ENCODE assay signal across 8 cellular contexts in the genomic region with DNA sequence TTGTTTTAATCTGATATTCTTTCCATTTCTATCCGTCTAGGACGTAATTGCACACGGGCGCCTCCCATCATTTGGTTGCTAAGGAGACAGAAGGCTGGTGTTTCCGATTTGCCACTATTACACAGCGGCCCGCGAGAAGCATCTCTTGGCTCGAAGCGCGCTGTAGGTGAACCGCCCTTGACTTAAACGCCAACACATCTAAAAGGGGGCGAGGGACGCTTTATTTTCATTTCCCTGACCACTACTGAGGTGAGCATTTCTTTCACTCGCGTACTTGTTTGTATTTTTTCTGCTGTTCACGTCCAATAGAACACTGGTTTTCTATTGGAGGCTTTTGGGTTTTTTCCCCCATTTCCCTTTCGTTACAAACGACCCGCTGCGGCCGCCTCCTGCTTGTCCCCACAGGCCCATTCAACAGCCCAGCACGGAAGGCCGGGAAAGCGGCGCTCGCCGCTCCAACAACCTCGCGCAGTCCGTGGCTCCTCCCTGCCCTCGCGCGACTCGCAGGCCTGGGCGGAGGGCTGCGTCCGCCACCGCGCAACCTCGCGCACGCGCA. TPM values are rescaled to one million over a fixed set of nuclear protein-coding genes. Genes with fewer than 3 reads are reported as not detected.
DNase-seq lines count a peak whose midpoint lies in the region; ATAC-seq and TF ChIP-seq lines count a peak whose summit lies in the region.

No MANE protein-coding gene starts in this region.

- peaks cover 27 to 40% (median 34%) of the 10 kb centered on the region in 11 experiments for H4K20me1 ChIP-seq in BLaER1 treated with 17β-estradiol and CSF1 and Interleukin-3, amounts not matched to agents 10 nM and 100 nM

- peaks cover 3% of the 10 kb centered on the region for H3K9me3 Mint-ChIP-seq in activated CD8-positive, alpha-beta T cell treated with anti-CD3 and anti-CD28 coated beads for 36 hours
- H3K9me3 Mint-ChIP-seq in endodermal cell, result no peaks in the 10 kb centered on the region

- peak overlapping the region; percentile 80 for H3K4me3 Mint-ChIP-seq in activated CD8-positive, alpha-beta T cell treated with anti-CD3 and anti-CD28 coated beads for 36 hours
- peak overlapping the region; percentile 85 for H3K4me3 Mint-ChIP-seq in endodermal cell

- peak overlapping the region; percentile 76 to 89 (median 86) for H3K27ac ChIP-seq in BLaER1 treated with 17β-estradiol and CSF1 and Interleukin-3, amounts not matched to agents 10 nM and 100 nM
- peak overlapping the region; percentile 77 for H3K27ac ChIP-seq in endodermal cell (ENCODE audit: low read depth, low read length)

- peaks cover 28 to 38% (median 34%) of the 10 kb centered on the region in 10 experiments for H3K4me1 ChIP-seq in BLaER1 treated with 17β-estradiol and CSF1 and Interleukin-3, amounts not matched to agents 10 nM and 100 nM
- H3K4me1 ChIP-seq in endodermal cell (ENCODE audit: control insufficient read depth, insufficient read depth, low read length) (no peaks in the 10 kb centered on the region), mononuclear cell (ENCODE audit: insufficient read depth, low read length) (peaks cover 34% of the 10 kb centered on the region)

- POLR2A ChIA-PET in activated CD8-positive, alpha-beta T cell treated with anti-CD3 and anti-CD28 coated beads for 36 hours (lab: Charles Lee), result interaction anchor here (1.1 to 4.7 kb wide), 4 partner anchors 18 to 303 kb away, joined by 3 to 21 read pairs (median 7); partner anchors contain the start of genes RIPK1 and SERPINB1

- peak overlapping the region; percentile 52 to 73 (median 60) for H3K4me3 ChIP-seq in BLaER1 treated with 17β-estradiol and CSF1 and Interleukin-3, amounts not matched to agents 10 nM and 100 nM
- peak overlapping the region; percentile 84 for H3K4me3 ChIP-seq in endodermal cell (ENCODE audit: low read length)
- H3K4me3 ChIP-seq in mononuclear cell (ENCODE audit: low read length), result peak overlapping the region; percentile 59

- H3K9ac ChIP-seq in BLaER1 treated with 17β-estradiol and CSF1 and Interleukin-3, amounts not matched to agents 10 nM and 100 nM, result peak overlapping the region; percentile 79 to 89 (median 85)
- H3K9ac ChIP-seq in endodermal cell (ENCODE audit: extremely low read depth, low read length, poor library complexity, severe bottlenecking), result peak overlapping the region; percentile 77

- peaks cover 5 to 22% (median 20%) of the 10 kb centered on the region in 11 experiments; a peak in 19 of 22 replicates for H3K9me3 ChIP-seq in BLaER1 treated with 17β-estradiol and CSF1 and Interleukin-3, amounts not matched to agents 10 nM and 100 nM (replicated peaks in 1 of 11)
- H3K9me3 ChIP-seq in endodermal cell (ENCODE audit: control insufficient read depth, low read length), result no peaks in the 10 kb centered on the region
- no peaks in the 10 kb centered on the region for H3K9me3 ChIP-seq in mononuclear cell (ENCODE audit: low read depth, low read length)

- intact Hi-C loops in activated CD8-positive, alpha-beta T cell treated with anti-CD3 and anti-CD28 coated beads for 36 hours (cut with micrococcal nuclease), result no loop called here

- CTCF ChIA-PET in activated CD8-positive, alpha-beta T cell treated with anti-CD3 and anti-CD28 coated beads for 36 hours (lab: Charles Lee), result interaction anchor here (1.0 to 6.3 kb wide), 8 partner anchors 15 to 167 kb away, joined by 3 to 81 read pairs (median 9); partner anchors contain the start of genes MYLK4 and SERPINB1

- ATAC-seq in HG03354 (IDR thresholded peaks at IDR 0.05; ENCODE audit: poor library complexity, severe bottlenecking, unreplicated experiment), result peak; percentile 61
- ATAC-seq in activated CD8-positive, alpha-beta T cell treated with anti-CD3 and anti-CD28 coated beads for 36 hours, result peak; percentile 72

- peak; percentile 83 for TF ChIP-seq POLR2A in GM19193 (IDR thresholded peaks at IDR 0.05; ENCODE audit: extremely low read depth, insufficient read depth, insufficient read length)

- no peaks in the 10 kb centered on the region for H3K27me3 Mint-ChIP-seq in activated CD8-positive, alpha-beta T cell treated with anti-CD3 and anti-CD28 coated beads for 36 hours
- no peaks in the 10 kb centered on the region for H3K27me3 Mint-ChIP-seq in endodermal cell (ENCODE audit: insufficient read depth)

- peak overlapping the region; percentile 60 to 89 (median 83) for H3K4me2 ChIP-seq in BLaER1 treated with 17β-estradiol and CSF1 and Interleukin-3, amounts not matched to agents 10 nM and 100 nM

- DNase-seq in NCI-H774 (lab: John Stamatoyannopoulos, UW) (peak; percentile 66), endodermal cell (no peak)
- DNase-seq in activated CD8-positive, alpha-beta T cell treated with anti-CD3 and anti-CD28 coated beads for 36 hours, result peak; percentile 73
- DNase-seq in stimulated activated CD8-positive, alpha-beta memory T cell treated with anti-CD3 and anti-CD28 coated beads, Interleukin-7, amount 100 ng/mL, for 1 hour (ENCODE audit: low read depth in 2 of 2), result peak; percentile 19 to 25

- H3K27ac Mint-ChIP-seq in activated CD8-positive, alpha-beta T cell treated with anti-CD3 and anti-CD28 coated beads for 36 hours, result peak overlapping the region; percentile 99
- H3K27ac Mint-ChIP-seq in endodermal cell, result peak overlapping the region; percentile 95

- no peaks in the 10 kb centered on the region for H3K27me3 ChIP-seq in BLaER1 treated with 17β-estradiol and CSF1 and Interleukin-3, amounts not matched to agents 10 nM and 100 nM
- H3K27me3 ChIP-seq in endodermal cell (ENCODE audit: control insufficient read depth, insufficient read depth, low read length, poor library complexity, severe bottlenecking) (no peaks in the 10 kb centered on the region), mononuclear cell (ENCODE audit: insufficient read depth, low read length) (no peaks in the 10 kb centered on the region)

- H3K4me1 Mint-ChIP-seq in activated CD8-positive, alpha-beta T cell treated with anti-CD3 and anti-CD28 coated beads for 36 hours (ENCODE audit: low read depth), result peaks cover 34% of the 10 kb centered on the region
- H3K4me1 Mint-ChIP-seq in endodermal cell, result peaks cover 21% of the 10 kb centered on the region

- H3K36me3 Mint-ChIP-seq in activated CD8-positive, alpha-beta T cell treated with anti-CD3 and anti-CD28 coated beads for 36 hours (ENCODE audit: low read depth), result peaks cover 17% of the 10 kb centered on the region
- H3K36me3 Mint-ChIP-seq in endodermal cell (ENCODE audit: low read depth), result no peaks in the 10 kb centered on the region

- no peak for TF ChIP-seq CTCF in activated CD8-positive, alpha-beta T cell treated with anti-CD3 and anti-CD28 coated beads for 36 hours (IDR thresholded peaks at IDR 0.05)
- TF ChIP-seq CTCF in endodermal cell (conservative IDR thresholded peaks at IDR 0.05), result no peak

- 8 to 36% methylated on average over 12 to 45 of the region's 45 CpGs for whole genome bisulfite sequencing in endodermal cell (ENCODE audit: insufficient coverage in 1 of 2, insufficient read length in 1 of 2), 2 experiments

- H3K36me3 ChIP-seq in BLaER1 treated with 17β-estradiol and CSF1 and Interleukin-3, amounts not matched to agents 10 nM and 100 nM, result peaks cover 0 to 21% (median 4%) of the 10 kb centered on the region in 11 experiments; a peak in 14 of 22 replicates
- H3K36me3 ChIP-seq in endodermal cell (ENCODE audit: control insufficient read depth, insufficient read depth, low read length), result peaks cover 6% of the 10 kb centered on the region

RNA-seq across cellular contexts. Expression of gene WRNIP1, which starts 0.5 kb away (rescaled TPM):
- total RNA-seq in activated CD8-positive, alpha-beta T cell treated with anti-CD3 and anti-CD28 coated beads for 36 hours, result 10 to 100 TPM; 36.1 to 36.6 TPM
- 10 to 100 TPM; 30.8 to 33.2 TPM for total RNA-seq in endodermal cell
- 29.7 TPM for polyA plus RNA-seq in endodermal cell (2013, experiment 1 of 2)
- polyA plus RNA-seq in endodermal cell (2013, experiment 2 of 2), result 28.8 TPM
- total RNA-seq in mononuclear cell, result 21.6 TPM

RNA-seq across cellular contexts. Expression of gene MYLK4, which starts 14.0 kb away (rescaled TPM):
- total RNA-seq in activated CD8-positive, alpha-beta T cell treated with anti-CD3 and anti-CD28 coated beads for 36 hours, result under 1 TPM; 0.09 to 0.11 TPM
- under 1 TPM; 0.18 to 0.20 TPM for total RNA-seq in endodermal cell
- polyA plus RNA-seq in endodermal cell (2013, experiment 1 of 2), result 0.21 TPM
- 0.08 TPM for polyA plus RNA-seq in endodermal cell (2013, experiment 2 of 2)
- total RNA-seq in mononuclear cell, result 0.42 TPM
